In genomic region chr12:5458229-5459050, GRCh38 we compare ENCODE assay signal across 18 cellular contexts. TPM values are rescaled to one million over a fixed set of nuclear protein-coding genes. Genes with fewer than 3 reads are reported as not detected.
DNase-seq lines count a peak whose midpoint lies in the region; ATAC-seq, FAIRE-seq and TF ChIP-seq lines count a peak whose summit lies in the region.
"Had no signal": no experiment of that assay in that cellular context is flagged by ENCODE, and none has a peak within 500 bp of the region (broad histone marks: within the 10 kb centered on the region; RNA-seq: fewer than 3 reads in every experiment).

No MANE protein-coding gene starts in this region.

- peaks cover 75% of the 10 kb centered on the region for H3K4me1 Mint-ChIP-seq in HFFc6 (ENCODE audit: low read depth)

- H3K27ac ChIP-seq in thoracic aorta (peak overlapping the region; percentile 40 to 78), left ventricle myocardium inferior (replicated peaks) (no peak overlapping the region)

- no peaks in the 10 kb centered on the region; the same call in 1 of the 2 replicates for H3K9me3 Mint-ChIP-seq in HFFc6
- H3K9me3 Mint-ChIP-seq: GM23338 had no signal

- H3K36me3 ChIP-seq in bronchial epithelial cell (ENCODE audit: control insufficient read depth, insufficient read depth, low read length) (no peaks in the 10 kb centered on the region), thoracic aorta (no peaks in the 10 kb centered on the region), left ventricle myocardium inferior (no peaks in the 10 kb centered on the region)

- H3K9me3 ChIP-seq in thoracic aorta (no peaks in the 10 kb centered on the region), left ventricle myocardium inferior (replicated peaks) (no peaks in the 10 kb centered on the region)

- DNase-seq in HFFc6 (no peak), bronchial epithelial cell (ENCODE audit: low read depth) (peak; percentile 55), left colon (no peak), thoracic aorta (ENCODE audit: low spot score) (no peak), left ventricle myocardium inferior (no peak)
- DNase-seq: CD4-positive, CD25-positive, alpha-beta regulatory T cell; DMS53; NCI-H1436; NCI-H2081; NCI-H748 treated with DMSO at 0.1 percent for 48 hours; RPMI8226; SIG-M5 had no signal

- H3K27me3 ChIP-seq in bronchial epithelial cell (ENCODE audit: control insufficient read depth, insufficient read depth, low read length) (no peaks in the 10 kb centered on the region), thoracic aorta (replicated peaks; ENCODE audit: insufficient read depth) (no peaks in the 10 kb centered on the region), left ventricle myocardium inferior (ENCODE audit: low read depth) (peaks cover 10% of the 10 kb centered on the region)

- H3K4me3 Mint-ChIP-seq in HFFc6: peak overlapping the region; percentile 75; the same call in 1 of the 2 replicates
- H3K4me3 Mint-ChIP-seq: CD4-positive, CD25-positive, alpha-beta regulatory T cell; GM23338 had no signal

- H3K4me1 ChIP-seq in thoracic aorta (ENCODE audit: control insufficient read depth in 1 of 2, low read depth in 2 of 2) (peaks cover 25 to 65% of the 10 kb centered on the region in 2 donors), left ventricle myocardium inferior (peaks cover 33% of the 10 kb centered on the region)

- H3K27me3 Mint-ChIP-seq in HFFc6 (ENCODE audit: insufficient read depth): peaks cover 6% of the 10 kb centered on the region

- H3K4me3 ChIP-seq in bronchial epithelial cell (ENCODE audit: low read depth, low read length) (no peak overlapping the region), thoracic aorta (no peak overlapping the region), left ventricle myocardium inferior (no peak overlapping the region)
- H3K4me3 ChIP-seq: GM23338 had no signal

- FAIRE-seq in bronchial epithelial cell (lab: Jason Lieb, UNC): no peak

- peak overlapping the region; percentile 96 for H3K27ac Mint-ChIP-seq in HFFc6
- H3K27ac Mint-ChIP-seq: CD4-positive, CD25-positive, alpha-beta regulatory T cell; GM23338 had no signal

- TF ChIP-seq CTCF in HFFc6 (IDR thresholded peaks at IDR 0.05): no peak
- TF ChIP-seq CTCF in bronchial epithelial cell (IDR thresholded peaks at IDR 0.05; ENCODE audit: insufficient read depth, low read length, severe bottlenecking): no peak
- TF ChIP-seq CTCF in thoracic aorta (IDR thresholded peaks at IDR 0.05): no peak
- no peak for TF ChIP-seq CTCF in left ventricle myocardium inferior (IDR thresholded peaks at IDR 0.05; ENCODE audit: borderline replicate concordance)

- ATAC-seq in left colon (peak; percentile 53), thoracic aorta (ENCODE audit: insufficient number of reproducible peaks, low FRiP score, low read depth) (no peak), GM19463 (IDR thresholded peaks at IDR 0.05; ENCODE audit: unreplicated experiment) (no peak), GM21825 (IDR thresholded peaks at IDR 0.05; ENCODE audit: unreplicated experiment) (no peak), GM19397 (IDR thresholded peaks at IDR 0.05; ENCODE audit: unreplicated experiment) (no peak)
- ATAC-seq: GM23338 had no signal

- intact Hi-C loops in left colon (cut with DNase I, micrococcal nuclease) (no loop called here), left ventricle myocardium inferior (cut with micrococcal nuclease) (no loop called here)

- H3K36me3 Mint-ChIP-seq in HFFc6 (ENCODE audit: low read depth): peaks cover 39% of the 10 kb centered on the region
- H3K36me3 Mint-ChIP-seq: CD4-positive, CD25-positive, alpha-beta regulatory T cell had no signal

RNA-seq across cellular contexts. Expression of gene NTF3, which starts 26.5 kb away (rescaled TPM):
- total RNA-seq in HFFc6 (2021; fragmentation: NEBNext Ultra II Directional; extraction: Animal tissue kit (Norgen Biotek cat#: 25700)): 1 to 10 TPM; 5.2 to 9.5 (median 8.6) TPM
- total RNA-seq in bronchial epithelial cell: not detected in 2 replicates
- under 1 TPM; 0.40 to 0.59 TPM for total RNA-seq in left colon
- 10 to 100 TPM in 1 of 2 donors, 1 to 10 TPM in 1; 9.9 to 24.4 TPM for total RNA-seq in thoracic aorta
- total RNA-seq in left ventricle myocardium inferior: 0.99 TPM
- total RNA-seq: CD4-positive, CD25-positive, alpha-beta regulatory T cell; G401; GM23338; NCI-H460 had no signal
